34 cellular contexts compared by ENCODE assay signal in genomic region chr4:93813092-93813491, GRCh38. TPM values are rescaled to one million over a fixed set of nuclear protein-coding genes. Genes with fewer than 3 reads are reported as not detected.
"Had no signal": no experiment of that assay in that cellular context is flagged by ENCODE, and none has a peak within 500 bp of the region (broad histone marks: within the 10 kb centered on the region; RNA-seq: fewer than 3 reads in every experiment).

No MANE protein-coding gene starts in this region.

- H3K27me3 ChIP-seq: ascending aorta, esophagus squamous epithelium had no signal

- H3K4me1 Mint-ChIP-seq: activated CD4-positive, alpha-beta memory T cell treated with anti-CD3 and anti-CD28 coated beads, Interleukin-2, amount 10 ng/mL, durations not matched to agents 7 days and 5 days; activated CD4-positive, alpha-beta T cell treated with anti-CD3 and anti-CD28 coated beads, Interleukin-2, amount 10 ng/mL, durations not matched to agents 7 days and 5 days; activated naive CD4-positive, alpha-beta T cell treated with anti-CD3 and anti-CD28 coated beads, Interleukin-2, amount 10 ng/mL, durations not matched to agents 7 days and 5 days; activated naive CD8-positive, alpha-beta T cell treated with anti-CD3 and anti-CD28 coated beads, Interleukin-2, amount 10 ng/mL, durations not matched to agents 7 days and 5 days had no signal

- H3K27me3 Mint-ChIP-seq: activated CD4-positive, alpha-beta memory T cell treated with anti-CD3 and anti-CD28 coated beads, Interleukin-2, amount 10 ng/mL, durations not matched to agents 7 days and 5 days; activated CD4-positive, alpha-beta T cell treated with anti-CD3 and anti-CD28 coated beads, Interleukin-2, amount 10 ng/mL, durations not matched to agents 7 days and 5 days; activated naive CD4-positive, alpha-beta T cell treated with anti-CD3 and anti-CD28 coated beads, Interleukin-2, amount 10 ng/mL, durations not matched to agents 7 days and 5 days; activated naive CD8-positive, alpha-beta T cell treated with anti-CD3 and anti-CD28 coated beads, Interleukin-2, amount 10 ng/mL, durations not matched to agents 7 days and 5 days; activated T-cell treated with anti-CD3 and anti-CD28 coated beads, Interleukin-2, amount 50 U/mL, for 24 hours; effector memory CD8-positive, alpha-beta T cell had no signal

- DNase-seq: activated CD4-positive, alpha-beta memory T cell treated with anti-CD3 and anti-CD28 coated beads, Interleukin-2, amount 10 ng/mL, durations not matched to agents 7 days and 5 days; activated CD4-positive, alpha-beta T cell treated with anti-CD3 and anti-CD28 coated beads for 1 hour; activated CD4-positive, alpha-beta T cell treated with anti-CD3 and anti-CD28 coated beads for 4 hours; activated CD4-positive, alpha-beta T cell treated with anti-CD3 and anti-CD28 coated beads, Interleukin-2, amount 10 ng/mL, durations not matched to agents 7 days and 5 days; activated CD4-positive, alpha-beta T cell treated with anti-CD3 and anti-CD28 coated beads, Interleukin-2, amount 50 U/mL, for 4 hours; activated CD8-positive, alpha-beta memory T cell treated with anti-CD3 and anti-CD28 coated beads, Interleukin-2, amount 50 U/mL, for 48 hours; activated gamma-delta T cell; activated naive CD4-positive, alpha-beta T cell; activated naive CD4-positive, alpha-beta T cell treated with anti-CD3 and anti-CD28 coated beads, Interleukin-2, amount 10 ng/mL, durations not matched to agents 7 days and 5 days; activated naive CD8-positive, alpha-beta T cell treated with anti-CD3 and anti-CD28 coated beads, Interleukin-2, amount 10 ng/mL, durations not matched to agents 7 days and 5 days; activated T-cell treated with anti-CD3 and anti-CD28 coated beads for 4 hours; activated T-cell treated with anti-CD3 and anti-CD28 coated beads, Interleukin-2, amount 50 U/mL, for 24 hours; activated T-cell treated with anti-CD3 and anti-CD28 coated beads, Interleukin-2, amount 50 U/mL, for 72 hours; central memory CD4-positive, alpha-beta T cell; cerebellar nuclear complex; dorsolateral prefrontal cortex; effector CD4-positive, alpha-beta T cell; effector memory CD8-positive, alpha-beta T cell; esophagus squamous epithelium; foreskin melanocyte; head of caudate nucleus; T-helper 2 cell had no signal

- ATAC-seq: activated naive CD4-positive, alpha-beta T cell treated with anti-CD3 and anti-CD28 coated beads, Interleukin-2, amount 50 U/mL, for 72 hours; activated T-cell treated with anti-CD3 and anti-CD28 coated beads, Interleukin-2, amount 50 U/mL, for 72 hours; effector memory CD8-positive, alpha-beta T cell had no signal

- FAIRE-seq: endothelial cell of umbilical vein had no signal

- H3K36me3 ChIP-seq: ascending aorta, breast epithelium, cardiac muscle cell, esophagus squamous epithelium had no signal

- H3K9me3 Mint-ChIP-seq: activated CD4-positive, alpha-beta memory T cell treated with anti-CD3 and anti-CD28 coated beads, Interleukin-2, amount 10 ng/mL, durations not matched to agents 7 days and 5 days; activated CD4-positive, alpha-beta T cell treated with anti-CD3 and anti-CD28 coated beads, Interleukin-2, amount 10 ng/mL, durations not matched to agents 7 days and 5 days; activated naive CD4-positive, alpha-beta T cell treated with anti-CD3 and anti-CD28 coated beads, Interleukin-2, amount 10 ng/mL, durations not matched to agents 7 days and 5 days; activated naive CD8-positive, alpha-beta T cell treated with anti-CD3 and anti-CD28 coated beads, Interleukin-2, amount 10 ng/mL, durations not matched to agents 7 days and 5 days; brain had no signal

- H3K36me3 Mint-ChIP-seq: activated naive CD4-positive, alpha-beta T cell treated with anti-CD3 and anti-CD28 coated beads, Interleukin-2, amount 10 ng/mL, durations not matched to agents 7 days and 5 days; activated naive CD4-positive, alpha-beta T cell treated with anti-CD3 and anti-CD28 coated beads, Interleukin-2, amount 50 U/mL, for 72 hours; activated naive CD8-positive, alpha-beta T cell treated with anti-CD3 and anti-CD28 coated beads, Interleukin-2, amount 10 ng/mL, durations not matched to agents 7 days and 5 days; brain had no signal

- H3K4me3 ChIP-seq: ascending aorta, breast epithelium, cardiac muscle cell, coronary artery, dorsolateral prefrontal cortex, esophagus squamous epithelium had no signal

- H3K27ac ChIP-seq: ascending aorta, breast epithelium, cardiac muscle cell, coronary artery, dorsolateral prefrontal cortex, epithelial cell of prostate, esophagus squamous epithelium had no signal

- H3K4me1 ChIP-seq: ascending aorta, breast epithelium had no signal

- H3K4me3 Mint-ChIP-seq: activated CD4-positive, alpha-beta memory T cell treated with anti-CD3 and anti-CD28 coated beads, Interleukin-2, amount 10 ng/mL, durations not matched to agents 7 days and 5 days; activated CD4-positive, alpha-beta T cell treated with anti-CD3 and anti-CD28 coated beads, Interleukin-2, amount 10 ng/mL, durations not matched to agents 7 days and 5 days; activated naive CD4-positive, alpha-beta T cell treated with anti-CD3 and anti-CD28 coated beads, Interleukin-2, amount 10 ng/mL, durations not matched to agents 7 days and 5 days; activated naive CD8-positive, alpha-beta T cell treated with anti-CD3 and anti-CD28 coated beads, Interleukin-2, amount 10 ng/mL, durations not matched to agents 7 days and 5 days; activated T-cell treated with anti-CD3 and anti-CD28 coated beads, Interleukin-2, amount 50 U/mL, for 24 hours; activated T-cell treated with anti-CD3 and anti-CD28 coated beads, Interleukin-2, amount 50 U/mL, for 72 hours; brain; dendritic cell treated with granulocyte-macrophage colony-stimulating factor and Interleukin-4, amounts not matched to agents 40 ng/mL and 50 ng/mL, for 4 days; effector memory CD8-positive, alpha-beta T cell had no signal

- H3K9me3 ChIP-seq: ascending aorta, breast epithelium, esophagus squamous epithelium had no signal

- H3K27ac Mint-ChIP-seq: activated CD4-positive, alpha-beta memory T cell treated with anti-CD3 and anti-CD28 coated beads, Interleukin-2, amount 10 ng/mL, durations not matched to agents 7 days and 5 days; activated CD4-positive, alpha-beta T cell treated with anti-CD3 and anti-CD28 coated beads, Interleukin-2, amount 10 ng/mL, durations not matched to agents 7 days and 5 days; activated naive CD4-positive, alpha-beta T cell treated with anti-CD3 and anti-CD28 coated beads, Interleukin-2, amount 10 ng/mL, durations not matched to agents 7 days and 5 days; activated naive CD4-positive, alpha-beta T cell treated with anti-CD3 and anti-CD28 coated beads, Interleukin-2, amount 50 U/mL, for 72 hours; activated naive CD8-positive, alpha-beta T cell treated with anti-CD3 and anti-CD28 coated beads, Interleukin-2, amount 10 ng/mL, durations not matched to agents 7 days and 5 days; activated T-cell treated with anti-CD3 and anti-CD28 coated beads, Interleukin-2, amount 50 U/mL, for 24 hours; activated T-cell treated with anti-CD3 and anti-CD28 coated beads, Interleukin-2, amount 50 U/mL, for 72 hours; brain; dendritic cell treated with granulocyte-macrophage colony-stimulating factor and Interleukin-4, amounts not matched to agents 40 ng/mL and 50 ng/mL, for 4 days; effector memory CD8-positive, alpha-beta T cell had no signal

RNA-seq across cellular contexts. Expression of gene ATOH1, which starts 15.5 kb away (rescaled TPM):
- total RNA-seq: activated CD4-positive, alpha-beta memory T cell treated with anti-CD3 and anti-CD28 coated beads, Interleukin-2, amount 10 ng/mL, durations not matched to agents 7 days and 5 days; activated CD4-positive, alpha-beta T cell treated with anti-CD3 and anti-CD28 coated beads, Interleukin-2, amount 10 ng/mL, durations not matched to agents 7 days and 5 days; activated naive CD4-positive, alpha-beta T cell treated with anti-CD3 and anti-CD28 coated beads, Interleukin-2, amount 50 U/mL, for 72 hours; activated naive CD8-positive, alpha-beta T cell treated with anti-CD3 and anti-CD28 coated beads, Interleukin-2, amount 10 ng/mL, durations not matched to agents 7 days and 5 days; activated T-cell treated with anti-CD3 and anti-CD28 coated beads, Interleukin-2, amount 50 U/mL, for 72 hours; ascending aorta; breast epithelium; cardiac muscle cell; dorsolateral prefrontal cortex; endothelial cell of umbilical vein; esophagus squamous epithelium; fibroblast of lung; fibroblast of villous mesenchyme; T-helper 1 cell treated with Interleukin-12 subunit alpha and Interleukin-12 subunit beta and Interleukin-4 antibody, amounts not matched to agents 30 ng/mL and 1 ng/mL, for 36 hours had no signal
- polyA plus RNA-seq: cardiac muscle cell, endothelial cell of umbilical vein, fibroblast of lung had no signal
